In the genomic region with DNA sequence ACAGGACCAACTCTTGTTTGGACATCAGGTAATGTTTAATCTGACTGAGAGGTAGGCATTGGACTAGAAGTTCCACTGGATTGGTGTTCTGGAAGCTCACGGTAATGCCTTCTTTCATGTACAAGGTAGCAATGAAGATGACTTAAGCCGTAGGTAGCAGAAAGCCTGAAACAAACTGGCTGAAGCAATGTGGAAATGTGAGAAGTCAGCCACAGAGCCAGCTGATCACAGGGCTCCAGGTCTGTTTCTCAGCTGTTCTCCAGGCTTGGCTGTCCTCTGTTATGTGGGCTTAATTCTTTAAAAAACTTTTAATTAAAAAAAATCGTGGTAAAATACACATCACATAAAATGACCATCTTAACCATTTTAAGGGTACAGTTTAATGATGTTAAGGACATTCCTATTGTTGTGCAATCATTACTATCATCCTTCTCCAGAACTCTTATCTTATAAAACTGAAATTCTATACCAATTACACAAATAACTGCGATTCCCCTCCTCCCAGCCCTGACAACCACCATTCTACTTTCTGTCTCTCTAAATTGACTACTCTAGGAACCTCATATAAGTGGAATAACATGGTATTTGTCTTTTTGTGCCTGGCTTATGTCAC, we compare ENCODE assay signal across 19 cellular contexts.
"Had no signal": no experiment of that assay in that cellular context is flagged by ENCODE, and none has a peak within 500 bp of the region (broad histone marks: within the 10 kb centered on the region; RNA-seq: fewer than 3 reads in every experiment).

No MANE protein-coding gene starts in this region.

- H3K4me3 ChIP-seq: ascending aorta, dorsolateral prefrontal cortex, heart right ventricle, lower lobe of right lung, spleen, thoracic aorta, upper lobe of left lung had no signal

- DNase-seq: activated CD4-positive, alpha-beta memory T cell treated with anti-CD3 and anti-CD28 coated beads, Interleukin-2, amount 10 ng/mL, durations not matched to agents 7 days and 5 days; activated CD4-positive, alpha-beta T cell treated with anti-CD3 and anti-CD28 coated beads, Interleukin-2, amount 10 ng/mL, durations not matched to agents 24 days and 14 days; activated gamma-delta T cell; activated naive CD4-positive, alpha-beta T cell treated with anti-CD3 and anti-CD28 coated beads, Interleukin-2, amount 50 U/mL, for 16 hours; activated naive CD8-positive, alpha-beta T cell treated with anti-CD3 and anti-CD28 coated beads, Interleukin-2, amount 50 U/mL, for 24 hours; central memory CD4-positive, alpha-beta T cell; dorsolateral prefrontal cortex; effector memory CD8-positive, alpha-beta T cell; heart right ventricle; left colon; lower lobe of right lung; natural killer cell; stimulated activated CD4-positive, alpha-beta T cell treated with anti-CD3 and anti-CD28 coated beads, Interleukin-4, amount 100 ng/mL, for 24 hours; stimulated activated naive CD4-positive, alpha-beta T cell treated with Interleukin-2 at 50 U/mL for 16 hours; upper lobe of left lung had no signal

- ATAC-seq: activated naive CD8-positive, alpha-beta T cell treated with anti-CD3 and anti-CD28 coated beads, Interleukin-2, amount 50 U/mL, for 24 hours; effector memory CD8-positive, alpha-beta T cell; esophagus mucosa; left colon; lower lobe of right lung; natural killer cell had no signal
